Comparison of ENCODE assay signal across 1 cellular context in the genomic region with DNA sequence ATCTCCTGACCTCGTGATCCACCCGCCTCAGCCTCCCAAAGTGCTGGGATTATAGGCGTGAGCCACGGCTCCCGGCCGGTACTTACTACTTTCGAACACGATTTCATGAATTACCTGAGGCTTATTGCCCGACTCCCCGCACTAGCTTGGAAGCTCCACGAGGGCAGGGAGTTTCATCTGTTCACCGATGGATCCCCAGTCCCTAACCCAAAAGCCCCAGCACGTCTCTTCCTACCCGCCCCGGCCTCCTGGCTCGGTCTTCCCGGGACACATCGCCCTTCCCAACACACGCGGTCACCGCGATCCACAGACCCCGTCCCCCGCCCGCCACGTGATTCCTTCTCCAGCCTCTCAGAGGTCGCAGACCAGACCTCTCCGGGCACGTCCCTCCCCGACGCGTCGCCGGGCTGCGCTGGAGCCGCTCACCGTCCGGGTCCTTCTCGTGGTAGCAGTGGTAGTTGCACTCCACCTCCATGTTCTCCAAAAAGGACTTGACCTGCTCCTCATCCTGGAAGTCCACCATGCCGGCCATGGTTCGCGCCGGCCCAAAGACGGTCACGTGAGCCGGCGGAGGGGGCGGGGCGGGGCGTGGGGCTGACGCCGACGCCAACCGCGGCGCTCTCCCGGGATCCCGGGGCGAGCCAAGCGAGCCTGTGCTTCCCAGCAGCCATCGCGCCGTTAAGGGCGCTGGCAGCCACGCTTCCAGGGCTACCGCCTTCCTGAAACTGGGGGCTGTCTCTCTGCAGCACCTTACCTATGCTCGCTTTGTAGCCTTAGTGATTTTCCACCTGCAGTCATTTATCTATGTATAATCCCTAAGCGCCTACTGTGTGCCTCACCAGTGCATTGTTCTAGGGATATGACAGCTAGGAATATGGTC.
TF ChIP-seq lines count a peak whose summit lies in the region.

COA7 (minus strand) TSS at position 553 of the 880 bp plus-strand sequence; CDS start at position 532, 21 bp downstream.

TF ChIP-seq in HEK293, 187 proteins besides CTCF, POLR2A, EP300 and RAD21 (continued from another document):
- TF ChIP-seq ZBTB10 (tag by site-specific recombination; IDR thresholded peaks at IDR 0.05): no peak
- no peak for TF ChIP-seq ZNF138 (tag by site-specific recombination; IDR thresholded peaks at IDR 0.05; ENCODE audit: borderline replicate concordance)
- TF ChIP-seq ZNF830 (tag by site-specific recombination; IDR thresholded peaks at IDR 0.05; ENCODE audit: low read depth): no peak
- TF ChIP-seq, protein P1, sequence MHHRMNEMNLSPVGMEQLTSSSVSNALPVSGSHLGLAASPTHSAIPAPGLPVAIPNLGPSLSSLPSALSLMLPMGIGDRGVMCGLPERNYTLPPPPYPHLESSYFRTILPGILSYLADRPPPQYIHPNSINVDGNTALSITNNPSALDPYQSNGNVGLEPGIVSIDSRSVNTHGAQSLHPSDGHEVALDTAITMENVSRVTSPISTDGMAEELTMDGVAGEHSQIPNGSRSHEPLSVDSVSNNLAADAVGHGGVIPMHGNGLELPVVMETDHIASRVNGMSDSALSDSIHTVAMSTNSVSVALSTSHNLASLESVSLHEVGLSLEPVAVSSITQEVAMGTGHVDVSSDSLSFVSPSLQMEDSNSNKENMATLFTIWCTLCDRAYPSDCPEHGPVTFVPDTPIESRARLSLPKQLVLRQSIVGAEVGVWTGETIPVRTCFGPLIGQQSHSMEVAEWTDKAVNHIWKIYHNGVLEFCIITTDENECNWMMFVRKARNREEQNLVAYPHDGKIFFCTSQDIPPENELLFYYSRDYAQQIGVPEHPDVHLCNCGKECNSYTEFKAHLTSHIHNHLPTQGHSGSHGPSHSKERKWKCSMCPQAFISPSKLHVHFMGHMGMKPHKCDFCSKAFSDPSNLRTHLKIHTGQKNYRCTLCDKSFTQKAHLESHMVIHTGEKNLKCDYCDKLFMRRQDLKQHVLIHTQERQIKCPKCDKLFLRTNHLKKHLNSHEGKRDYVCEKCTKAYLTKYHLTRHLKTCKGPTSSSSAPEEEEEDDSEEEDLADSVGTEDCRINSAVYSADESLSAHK (tag by site-specific recombination; IDR thresholded peaks at IDR 0.05): no peak
- TF ChIP-seq ZNF747 (tag by site-specific recombination; IDR thresholded peaks at IDR 0.05): no peak
- no peak for TF ChIP-seq TSHZ1 (tag by site-specific recombination; IDR thresholded peaks at IDR 0.05; ENCODE audit: borderline replicate concordance)
- TF ChIP-seq REPIN1 (tag by site-specific recombination; IDR thresholded peaks at IDR 0.05; ENCODE audit: low read depth): 0 out of 2 replicates have a peak, but pooled peaks have one; percentile 20
- TF ChIP-seq OVOL3 (tag by site-specific recombination; IDR thresholded peaks at IDR 0.05): no peak
- no peak for TF ChIP-seq ZSCAN16 (tag by site-specific recombination; IDR thresholded peaks at IDR 0.05)
